Comparison of ENCODE assay signal across 1 cellular context in the genomic region with DNA sequence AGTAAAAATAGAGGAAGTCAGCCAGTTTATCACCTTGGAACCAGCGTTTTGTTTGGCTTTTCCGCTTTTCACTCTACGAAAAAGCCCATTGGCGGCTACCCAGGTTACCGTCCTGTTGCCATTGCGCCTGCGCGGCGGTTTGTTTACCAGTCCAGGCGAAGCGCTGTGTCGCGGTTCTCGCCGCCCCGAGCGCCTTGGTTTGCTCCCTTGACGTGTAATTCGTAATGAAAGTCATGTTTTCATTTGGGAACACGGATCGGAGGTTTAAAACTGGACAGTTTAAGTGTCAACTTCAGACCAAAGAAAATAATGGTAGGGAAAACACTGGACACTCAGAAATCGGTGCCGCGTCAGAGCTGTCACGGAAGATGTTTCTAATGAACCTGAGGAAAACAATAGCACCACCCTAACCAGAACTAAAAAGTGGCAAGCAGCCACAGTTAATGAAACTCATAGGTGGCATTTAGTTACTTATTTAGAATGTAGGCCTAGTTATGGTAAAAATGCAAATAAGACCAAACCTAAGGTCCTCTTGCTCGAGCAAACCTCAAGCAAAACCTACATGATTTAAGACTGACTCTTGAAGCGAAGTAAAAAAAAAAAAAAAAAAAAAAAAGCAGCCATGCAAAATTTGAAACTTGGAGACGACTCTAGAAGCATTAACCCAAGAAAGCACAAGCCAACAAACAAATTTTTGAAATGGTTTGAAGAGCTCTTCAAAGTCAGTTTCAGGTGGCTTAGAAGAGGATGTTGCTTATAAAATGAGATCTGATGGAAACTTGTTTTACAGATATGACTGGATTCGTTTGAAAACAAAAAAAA.
TF ChIP-seq lines count a peak whose summit lies in the region.

No MANE protein-coding gene starts in this region.

TF ChIP-seq in GM12878, 131 proteins besides CTCF, POLR2A, EP300 and RAD21 (continues in another document):
- TF ChIP-seq MAX (IDR thresholded peaks at IDR 0.05; ENCODE audit: low read depth, low read length) (peak; percentile 17; the same call in 1 of the 2 replicates), CHD1 (IDR thresholded peaks at IDR 0.05; ENCODE audit: low read depth, low read length) (peak; percentile 86), NBN (IDR thresholded peaks at IDR 0.05) (peak; percentile 90), IRF4 (IDR thresholded peaks at IDR 0.05; ENCODE audit: low read depth, low read length) (0 out of 2 replicates have a peak, but pooled peaks have one; percentile 11), RELB (IDR thresholded peaks at IDR 0.05; ENCODE audit: low read depth) (peak; percentile 73; the same call in 1 of the 2 replicates), SPI1 (IDR thresholded peaks at IDR 0.05; ENCODE audit: borderline replicate concordance, insufficient read depth, low read depth, low read length) (peak; percentile 59; the same call in 1 of the 2 replicates), ZNF207 (IDR thresholded peaks at IDR 0.05; ENCODE audit: borderline replicate concordance) (0 out of 2 replicates have a peak, but pooled peaks have one; percentile 42), TBL1XR1 (IDR thresholded peaks at IDR 0.05; ENCODE audit: low read depth, low read length) (no peak; the same call in 1 of the 2 replicates), ZNF384 (IDR thresholded peaks at IDR 0.05; ENCODE audit: borderline replicate concordance, low read depth, low read length) (peak; percentile 99), JUNB (IDR thresholded peaks at IDR 0.05) (peak; percentile 65), MTA2 (IDR thresholded peaks at IDR 0.05; ENCODE audit: low read depth) (peak; percentile 86), NFIC (IDR thresholded peaks at IDR 0.05; ENCODE audit: low read depth, low read length) (peak; percentile 56), RUNX3 (IDR thresholded peaks at IDR 0.05; ENCODE audit: low read length) (peak; percentile 45; the same call in 1 of the 2 replicates), RAD51 (IDR thresholded peaks at IDR 0.05) (peak; percentile 69; the same call in 1 of the 2 replicates), BACH1 (IDR thresholded peaks at IDR 0.05; ENCODE audit: borderline replicate concordance) (0 out of 2 replicates have a peak, but pooled peaks have one; percentile 11), RBBP5 (conservative IDR thresholded peaks at IDR 0.05) (peak; percentile 87; the same call in 1 of the 2 replicates), HSF1 (IDR thresholded peaks at IDR 0.05; ENCODE audit: low read depth, low read length) (peak; percentile 75; the same call in 1 of the 2 replicates), FOS (IDR thresholded peaks at IDR 0.05; ENCODE audit: borderline replicate concordance, extremely low read depth, insufficient read length) (no peak), ZSCAN29 (IDR thresholded peaks at IDR 0.05) (no peak), GABPA (IDR thresholded peaks at IDR 0.05; ENCODE audit: low read depth) (0 out of 2 replicates have a peak, but pooled peaks have one; percentile 13), SRF (IDR thresholded peaks at IDR 0.05; ENCODE audit: low read depth in 2 of 2, low read length in 2 of 2) (no peak), GATAD2B (conservative IDR thresholded peaks at IDR 0.05; ENCODE audit: low read depth) (peak; percentile 65), STAT3 (IDR thresholded peaks at IDR 0.05; ENCODE audit: low read depth, low read length) (0 out of 2 replicates have a peak, but pooled peaks have one; percentile 13), SMAD1 (IDR thresholded peaks at IDR 0.05; ENCODE audit: low read depth, partially characterized antibody) (peak; percentile 77)
- TF ChIP-seq, protein P1, sequence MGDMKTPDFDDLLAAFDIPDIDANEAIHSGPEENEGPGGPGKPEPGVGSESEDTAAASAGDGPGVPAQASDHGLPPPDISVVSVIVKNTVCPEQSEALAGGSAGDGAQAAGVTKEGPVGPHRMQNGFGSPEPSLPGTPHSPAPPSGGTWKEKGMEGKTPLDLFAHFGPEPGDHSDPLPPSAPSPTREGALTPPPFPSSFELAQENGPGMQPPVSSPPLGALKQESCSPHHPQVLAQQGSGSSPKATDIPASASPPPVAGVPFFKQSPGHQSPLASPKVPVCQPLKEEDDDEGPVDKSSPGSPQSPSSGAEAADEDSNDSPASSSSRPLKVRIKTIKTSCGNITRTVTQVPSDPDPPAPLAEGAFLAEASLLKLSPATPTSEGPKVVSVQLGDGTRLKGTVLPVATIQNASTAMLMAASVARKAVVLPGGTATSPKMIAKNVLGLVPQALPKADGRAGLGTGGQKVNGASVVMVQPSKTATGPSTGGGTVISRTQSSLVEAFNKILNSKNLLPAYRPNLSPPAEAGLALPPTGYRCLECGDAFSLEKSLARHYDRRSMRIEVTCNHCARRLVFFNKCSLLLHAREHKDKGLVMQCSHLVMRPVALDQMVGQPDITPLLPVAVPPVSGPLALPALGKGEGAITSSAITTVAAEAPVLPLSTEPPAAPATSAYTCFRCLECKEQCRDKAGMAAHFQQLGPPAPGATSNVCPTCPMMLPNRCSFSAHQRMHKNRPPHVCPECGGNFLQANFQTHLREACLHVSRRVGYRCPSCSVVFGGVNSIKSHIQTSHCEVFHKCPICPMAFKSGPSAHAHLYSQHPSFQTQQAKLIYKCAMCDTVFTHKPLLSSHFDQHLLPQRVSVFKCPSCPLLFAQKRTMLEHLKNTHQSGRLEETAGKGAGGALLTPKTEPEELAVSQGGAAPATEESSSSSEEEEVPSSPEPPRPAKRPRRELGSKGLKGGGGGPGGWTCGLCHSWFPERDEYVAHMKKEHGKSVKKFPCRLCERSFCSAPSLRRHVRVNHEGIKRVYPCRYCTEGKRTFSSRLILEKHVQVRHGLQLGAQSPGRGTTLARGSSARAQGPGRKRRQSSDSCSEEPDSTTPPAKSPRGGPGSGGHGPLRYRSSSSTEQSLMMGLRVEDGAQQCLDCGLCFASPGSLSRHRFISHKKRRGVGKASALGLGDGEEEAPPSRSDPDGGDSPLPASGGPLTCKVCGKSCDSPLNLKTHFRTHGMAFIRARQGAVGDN (IDR thresholded peaks at IDR 0.05), result peak; percentile 70
- TF ChIP-seq, protein P2, sequence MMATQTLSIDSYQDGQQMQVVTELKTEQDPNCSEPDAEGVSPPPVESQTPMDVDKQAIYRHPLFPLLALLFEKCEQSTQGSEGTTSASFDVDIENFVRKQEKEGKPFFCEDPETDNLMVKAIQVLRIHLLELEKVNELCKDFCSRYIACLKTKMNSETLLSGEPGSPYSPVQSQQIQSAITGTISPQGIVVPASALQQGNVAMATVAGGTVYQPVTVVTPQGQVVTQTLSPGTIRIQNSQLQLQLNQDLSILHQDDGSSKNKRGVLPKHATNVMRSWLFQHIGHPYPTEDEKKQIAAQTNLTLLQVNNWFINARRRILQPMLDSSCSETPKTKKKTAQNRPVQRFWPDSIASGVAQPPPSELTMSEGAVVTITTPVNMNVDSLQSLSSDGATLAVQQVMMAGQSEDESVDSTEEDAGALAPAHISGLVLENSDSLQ (IDR thresholded peaks at IDR 0.05), result peak; percentile 75
- TF ChIP-seq, protein P3, sequence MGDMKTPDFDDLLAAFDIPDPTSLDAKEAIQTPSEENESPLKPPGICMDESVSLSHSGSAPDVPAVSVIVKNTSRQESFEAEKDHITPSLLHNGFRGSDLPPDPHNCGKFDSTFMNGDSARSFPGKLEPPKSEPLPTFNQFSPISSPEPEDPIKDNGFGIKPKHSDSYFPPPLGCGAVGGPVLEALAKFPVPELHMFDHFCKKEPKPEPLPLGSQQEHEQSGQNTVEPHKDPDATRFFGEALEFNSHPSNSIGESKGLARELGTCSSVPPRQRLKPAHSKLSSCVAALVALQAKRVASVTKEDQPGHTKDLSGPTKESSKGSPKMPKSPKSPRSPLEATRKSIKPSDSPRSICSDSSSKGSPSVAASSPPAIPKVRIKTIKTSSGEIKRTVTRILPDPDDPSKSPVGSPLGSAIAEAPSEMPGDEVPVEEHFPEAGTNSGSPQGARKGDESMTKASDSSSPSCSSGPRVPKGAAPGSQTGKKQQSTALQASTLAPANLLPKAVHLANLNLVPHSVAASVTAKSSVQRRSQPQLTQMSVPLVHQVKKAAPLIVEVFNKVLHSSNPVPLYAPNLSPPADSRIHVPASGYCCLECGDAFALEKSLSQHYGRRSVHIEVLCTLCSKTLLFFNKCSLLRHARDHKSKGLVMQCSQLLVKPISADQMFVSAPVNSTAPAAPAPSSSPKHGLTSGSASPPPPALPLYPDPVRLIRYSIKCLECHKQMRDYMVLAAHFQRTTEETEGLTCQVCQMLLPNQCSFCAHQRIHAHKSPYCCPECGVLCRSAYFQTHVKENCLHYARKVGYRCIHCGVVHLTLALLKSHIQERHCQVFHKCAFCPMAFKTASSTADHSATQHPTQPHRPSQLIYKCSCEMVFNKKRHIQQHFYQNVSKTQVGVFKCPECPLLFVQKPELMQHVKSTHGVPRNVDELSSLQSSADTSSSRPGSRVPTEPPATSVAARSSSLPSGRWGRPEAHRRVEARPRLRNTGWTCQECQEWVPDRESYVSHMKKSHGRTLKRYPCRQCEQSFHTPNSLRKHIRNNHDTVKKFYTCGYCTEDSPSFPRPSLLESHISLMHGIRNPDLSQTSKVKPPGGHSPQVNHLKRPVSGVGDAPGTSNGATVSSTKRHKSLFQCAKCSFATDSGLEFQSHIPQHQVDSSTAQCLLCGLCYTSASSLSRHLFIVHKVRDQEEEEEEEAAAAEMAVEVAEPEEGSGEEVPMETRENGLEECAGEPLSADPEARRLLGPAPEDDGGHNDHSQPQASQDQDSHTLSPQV (IDR thresholded peaks at IDR 0.05), result no peak
- TF ChIP-seq, protein P4, sequence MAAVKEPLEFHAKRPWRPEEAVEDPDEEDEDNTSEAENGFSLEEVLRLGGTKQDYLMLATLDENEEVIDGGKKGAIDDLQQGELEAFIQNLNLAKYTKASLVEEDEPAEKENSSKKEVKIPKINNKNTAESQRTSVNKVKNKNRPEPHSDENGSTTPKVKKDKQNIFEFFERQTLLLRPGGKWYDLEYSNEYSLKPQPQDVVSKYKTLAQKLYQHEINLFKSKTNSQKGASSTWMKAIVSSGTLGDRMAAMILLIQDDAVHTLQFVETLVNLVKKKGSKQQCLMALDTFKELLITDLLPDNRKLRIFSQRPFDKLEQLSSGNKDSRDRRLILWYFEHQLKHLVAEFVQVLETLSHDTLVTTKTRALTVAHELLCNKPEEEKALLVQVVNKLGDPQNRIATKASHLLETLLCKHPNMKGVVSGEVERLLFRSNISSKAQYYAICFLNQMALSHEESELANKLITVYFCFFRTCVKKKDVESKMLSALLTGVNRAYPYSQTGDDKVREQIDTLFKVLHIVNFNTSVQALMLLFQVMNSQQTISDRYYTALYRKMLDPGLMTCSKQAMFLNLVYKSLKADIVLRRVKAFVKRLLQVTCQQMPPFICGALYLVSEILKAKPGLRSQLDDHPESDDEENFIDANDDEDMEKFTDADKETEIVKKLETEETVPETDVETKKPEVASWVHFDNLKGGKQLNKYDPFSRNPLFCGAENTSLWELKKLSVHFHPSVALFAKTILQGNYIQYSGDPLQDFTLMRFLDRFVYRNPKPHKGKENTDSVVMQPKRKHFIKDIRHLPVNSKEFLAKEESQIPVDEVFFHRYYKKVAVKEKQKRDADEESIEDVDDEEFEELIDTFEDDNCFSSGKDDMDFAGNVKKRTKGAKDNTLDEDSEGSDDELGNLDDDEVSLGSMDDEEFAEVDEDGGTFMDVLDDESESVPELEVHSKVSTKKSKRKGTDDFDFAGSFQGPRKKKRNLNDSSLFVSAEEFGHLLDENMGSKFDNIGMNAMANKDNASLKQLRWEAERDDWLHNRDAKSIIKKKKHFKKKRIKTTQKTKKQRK (IDR thresholded peaks at IDR 0.05; ENCODE audit: low read depth, low read length), result no peak
- TF ChIP-seq, protein P5, sequence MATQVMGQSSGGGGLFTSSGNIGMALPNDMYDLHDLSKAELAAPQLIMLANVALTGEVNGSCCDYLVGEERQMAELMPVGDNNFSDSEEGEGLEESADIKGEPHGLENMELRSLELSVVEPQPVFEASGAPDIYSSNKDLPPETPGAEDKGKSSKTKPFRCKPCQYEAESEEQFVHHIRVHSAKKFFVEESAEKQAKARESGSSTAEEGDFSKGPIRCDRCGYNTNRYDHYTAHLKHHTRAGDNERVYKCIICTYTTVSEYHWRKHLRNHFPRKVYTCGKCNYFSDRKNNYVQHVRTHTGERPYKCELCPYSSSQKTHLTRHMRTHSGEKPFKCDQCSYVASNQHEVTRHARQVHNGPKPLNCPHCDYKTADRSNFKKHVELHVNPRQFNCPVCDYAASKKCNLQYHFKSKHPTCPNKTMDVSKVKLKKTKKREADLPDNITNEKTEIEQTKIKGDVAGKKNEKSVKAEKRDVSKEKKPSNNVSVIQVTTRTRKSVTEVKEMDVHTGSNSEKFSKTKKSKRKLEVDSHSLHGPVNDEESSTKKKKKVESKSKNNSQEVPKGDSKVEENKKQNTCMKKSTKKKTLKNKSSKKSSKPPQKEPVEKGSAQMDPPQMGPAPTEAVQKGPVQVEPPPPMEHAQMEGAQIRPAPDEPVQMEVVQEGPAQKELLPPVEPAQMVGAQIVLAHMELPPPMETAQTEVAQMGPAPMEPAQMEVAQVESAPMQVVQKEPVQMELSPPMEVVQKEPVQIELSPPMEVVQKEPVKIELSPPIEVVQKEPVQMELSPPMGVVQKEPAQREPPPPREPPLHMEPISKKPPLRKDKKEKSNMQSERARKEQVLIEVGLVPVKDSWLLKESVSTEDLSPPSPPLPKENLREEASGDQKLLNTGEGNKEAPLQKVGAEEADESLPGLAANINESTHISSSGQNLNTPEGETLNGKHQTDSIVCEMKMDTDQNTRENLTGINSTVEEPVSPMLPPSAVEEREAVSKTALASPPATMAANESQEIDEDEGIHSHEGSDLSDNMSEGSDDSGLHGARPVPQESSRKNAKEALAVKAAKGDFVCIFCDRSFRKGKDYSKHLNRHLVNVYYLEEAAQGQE (IDR thresholded peaks at IDR 0.05; ENCODE audit: low read depth, low read length), result no peak
